ENCODE assay signal across 8 cellular contexts in the genomic region with DNA sequence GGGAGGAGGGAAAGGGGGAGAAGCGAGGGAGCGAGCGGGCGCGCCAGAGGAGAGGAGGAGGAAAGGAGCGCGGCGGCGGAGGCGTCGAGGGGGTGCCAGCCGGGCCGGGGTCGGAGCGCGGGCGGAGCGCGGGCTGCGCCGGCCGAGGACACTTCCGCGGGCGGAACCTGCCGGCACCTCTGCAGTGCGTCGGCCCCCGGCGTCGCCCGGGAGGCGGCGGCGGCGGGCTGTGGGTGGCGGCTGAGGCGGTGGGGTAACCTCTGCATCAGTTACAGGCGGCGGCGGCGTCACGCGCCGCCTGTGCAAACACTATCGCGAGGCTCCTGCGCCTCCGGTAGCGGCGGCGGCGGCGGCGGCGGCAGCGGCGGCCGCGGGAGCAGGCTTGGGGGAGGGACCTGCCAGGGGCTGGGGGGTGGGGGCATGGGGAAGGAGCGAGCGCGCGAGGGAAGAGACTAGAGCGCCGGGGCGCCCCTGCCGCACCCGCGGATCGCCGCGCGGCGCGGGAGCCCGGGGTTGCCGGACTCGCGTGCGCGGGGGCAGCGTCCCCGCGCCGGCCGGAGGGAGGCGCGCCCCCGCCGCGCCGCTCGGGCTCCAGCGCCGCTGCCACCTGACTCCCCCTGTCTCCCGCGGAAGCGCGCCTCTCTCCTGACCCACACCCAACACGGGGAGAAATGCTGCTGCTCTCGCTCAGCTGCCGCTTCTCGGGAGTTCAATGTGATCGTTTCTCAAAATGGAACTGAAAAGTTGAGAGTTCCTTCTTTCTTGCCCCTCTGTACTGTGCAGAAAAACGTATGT. TPM values are rescaled to one million over a fixed set of nuclear protein-coding genes. Genes with fewer than 3 reads are reported as not detected.
A peak's percentile ranks its signal among the peaks of the same experiment; 100 is the strongest.
DNase-seq lines count a peak whose midpoint lies in the region; ATAC-seq and TF ChIP-seq lines count a peak whose summit lies in the region.

A gene (minus strand): TSS at position 264 of the 795 bp plus-strand sequence. CDS start 465 bp downstream, outside the sequence.

- no peaks in the 10 kb centered on the region for H3K36me3 ChIP-seq in right atrium auricular region
- no peaks in the 10 kb centered on the region for H3K36me3 ChIP-seq in uterus

- H3K4me1 ChIP-seq in right atrium auricular region = peaks cover 0 to 12% of the 10 kb centered on the region in 2 donors
- H3K4me1 ChIP-seq in uterus = no peaks in the 10 kb centered on the region

- TF ChIP-seq CTCF in GM12874 (IDR thresholded peaks at IDR 0.05; ENCODE audit: insufficient read depth, low read depth, low read length) = 0 out of 2 replicates have a peak, but pooled peaks have one; percentile 14
- TF ChIP-seq CTCF in right atrium auricular region (IDR thresholded peaks at IDR 0.05) = no peak
- no peak for TF ChIP-seq CTCF in uterus (IDR thresholded peaks at IDR 0.05)

- peak; percentile 63 for ATAC-seq in HG02642 (IDR thresholded peaks at IDR 0.05; ENCODE audit: poor library complexity, unreplicated experiment)
- ATAC-seq in T-helper 17 cell = peak; percentile 74

- peak within 1 kb of the TSS; percentile 98 for H3K4me3 Mint-ChIP-seq in T-helper 17 cell

- peak in 1 of 2 donors; percentile 67 for TF ChIP-seq POLR2A in uterus (IDR thresholded peaks at IDR 0.05)

- peak within 1 kb of the TSS; percentile 98 for H3K27ac Mint-ChIP-seq in T-helper 17 cell

- H3K27me3 ChIP-seq in right atrium auricular region (no peaks in the 10 kb centered on the region), uterus (no peaks in the 10 kb centered on the region)

- peak within 1 kb of the TSS; percentile 78 to 90 for H3K4me3 ChIP-seq in right atrium auricular region
- H3K4me3 ChIP-seq in uterus = peak within 1 kb of the TSS; percentile 87 to 94

- H3K27me3 Mint-ChIP-seq in T-helper 17 cell = no peaks in the 10 kb centered on the region

- H3K4me1 Mint-ChIP-seq in T-helper 17 cell = peaks cover 62% of the 10 kb centered on the region

- H3K36me3 Mint-ChIP-seq in T-helper 17 cell (ENCODE audit: low read depth) = peaks cover 5% of the 10 kb centered on the region

- no peaks in the 10 kb centered on the region for H3K9me3 ChIP-seq in T-helper 17 cell (ENCODE audit: control insufficient read depth, low read length, poor library complexity, severe bottlenecking)
- no peaks in the 10 kb centered on the region for H3K9me3 ChIP-seq in right atrium auricular region
- no peaks in the 10 kb centered on the region for H3K9me3 ChIP-seq in uterus

- H3K27ac ChIP-seq in right atrium auricular region (peak within 1 kb of the TSS; percentile 95 to 96), uterus (peak within 1 kb of the TSS; percentile 98)

- DNase-seq in NCI-H1105 treated with DMSO at 0.1 percent for 48 hours (lab: John Stamatoyannopoulos, UW) (peak; percentile 71), T-helper 17 cell (peak; percentile 63 to 74 (median 73)), amygdala (lab: John Stamatoyannopoulos, UW) (peak in 54 of 56 donors; percentile 13 to 84 (median 65)), right atrium auricular region (ENCODE audit: low spot score) (peak; percentile 66), putamen (ENCODE audit: low spot score) (peak; percentile 76), uterus (peak; percentile 64 to 72)

- intact Hi-C loops in uterus (cut with DNase I; ENCODE audit: low total_unique reads) = no loop called here

RNA-seq across cellular contexts. Expression of the gene that starts here (rescaled TPM):
- 100 to 1,000 TPM; 147 to 193 TPM for total RNA-seq in T-helper 17 cell
- total RNA-seq in right atrium auricular region = 10 to 100 TPM; 21.0 to 21.7 TPM
- 10 to 100 TPM; 24.4 to 77.3 (median 36.1) TPM for total RNA-seq in uterus

Comparison
In these comparisons a context has a peak if more than half of its experiments do, and no peak if none do; other contexts are left out.
1. Peak in every context shown above with its lines: DNase-seq, ATAC-seq, H3K4me3 ChIP-seq and H3K27ac ChIP-seq.